In the genomic region with DNA sequence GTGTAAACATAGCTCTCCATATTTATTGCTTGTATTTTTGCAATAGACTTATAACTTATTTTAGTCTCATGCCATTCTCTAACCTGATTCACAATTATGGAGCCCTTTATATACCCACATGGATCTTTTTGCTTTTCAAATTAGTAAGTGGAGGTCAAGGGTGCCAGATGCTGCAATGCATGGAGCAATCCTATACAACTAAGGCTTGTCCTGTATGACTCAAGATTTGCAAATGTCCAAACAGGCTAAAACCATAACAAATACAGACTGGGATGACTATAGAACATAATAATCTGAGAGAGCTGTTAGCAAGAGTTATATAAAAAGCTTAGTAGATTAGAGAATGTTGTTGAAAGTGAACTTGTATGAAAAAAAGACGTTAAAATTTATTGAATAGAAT, we compare ENCODE assay signal across 28 cellular contexts.
DNase-seq lines count a peak whose midpoint lies in the region; TF ChIP-seq lines count a peak whose summit lies in the region.
"Had no signal": no experiment of that assay in that cellular context is flagged by ENCODE, and none has a peak within 500 bp of the region (broad histone marks: within the 10 kb centered on the region; RNA-seq: fewer than 3 reads in every experiment).

No MANE protein-coding gene starts in this region.

- H3K36me3 ChIP-seq in fibroblast of lung (ENCODE audit: control insufficient read depth, insufficient read depth, low read length): no peaks in the 10 kb centered on the region
- H3K36me3 ChIP-seq in smooth muscle cell (ENCODE audit: low read depth): no peaks in the 10 kb centered on the region
- no peaks in the 10 kb centered on the region for H3K36me3 ChIP-seq in sigmoid colon
- H3K36me3 ChIP-seq: BE2C, gastrocnemius medialis, neutrophil, spleen, tibial nerve had no signal

- H3K9me3 Mint-ChIP-seq in HFFc6: peaks cover 4% of the 10 kb centered on the region; the same call in 1 of the 2 replicates
- H3K9me3 Mint-ChIP-seq: brain; dendritic cell treated with granulocyte-macrophage colony-stimulating factor and Interleukin-4, amounts not matched to agents 40 ng/mL and 50 ng/mL, for 4 days; WTC11 had no signal

- intact Hi-C loops in sigmoid colon (cut with DNase I): no loop called here

- no peaks in the 10 kb centered on the region for H3K9me3 ChIP-seq in fibroblast of lung (ENCODE audit: control insufficient read depth, insufficient read depth, low read depth, low read length)
- no peaks in the 10 kb centered on the region for H3K9me3 ChIP-seq in smooth muscle cell (replicated peaks; ENCODE audit: low read depth)
- H3K9me3 ChIP-seq in sigmoid colon: no peaks in the 10 kb centered on the region
- H3K9me3 ChIP-seq: BE2C, gastrocnemius medialis, neutrophil, spleen, tibial nerve had no signal

- DNase-seq in HFFc6 (peak; percentile 58), amniotic epithelial cell (ENCODE audit: low read depth) (peak; percentile 86), fibroblast of lung (ENCODE audit: low read depth in 2 of 2) (peak; percentile 85 to 93), smooth muscle cell (lab: John Stamatoyannopoulos, UW; ENCODE audit: unreplicated experiment) (no peak), NCI-H510A (lab: John Stamatoyannopoulos, UW) (no peak), sigmoid colon (no peak), GM10266 (ENCODE audit: extremely low spot score) (no peak)
- DNase-seq: activated CD4-positive, alpha-beta T cell treated with anti-CD3 and anti-CD28 coated beads, Interleukin-2, amount 50 U/mL, for 4 hours; activated CD8-positive, alpha-beta memory T cell treated with anti-CD3 and anti-CD28 coated beads, Interleukin-2, amount 50 U/mL, for 48 hours; activated naive CD8-positive, alpha-beta T cell treated with anti-CD3 and anti-CD28 coated beads for 36 hours; BE2C; COR-L47; gastrocnemius medialis; H7; NCI-H1694 treated with DMSO at 0.1 percent for 48 hours; NCI-H748 treated with DMSO at 0.1 percent for 48 hours; spleen; stimulated activated CD4-positive, alpha-beta T cell treated with anti-CD3 and anti-CD28 coated beads, Interleukin-4, amount 100 ng/mL, for 24 hours; stimulated activated naive CD8-positive, alpha-beta T cell treated with anti-CD3 and anti-CD28 coated beads, Interleukin-15, Interleukin-2, amounts not matched to agents 100 U/mL and 50 U/mL, for 24 hours; T1000 had no signal

- H3K4me3 Mint-ChIP-seq in HFFc6: no peak overlapping the region
- H3K4me3 Mint-ChIP-seq: activated naive CD8-positive, alpha-beta T cell treated with anti-CD3 and anti-CD28 coated beads for 36 hours; brain; dendritic cell treated with granulocyte-macrophage colony-stimulating factor and Interleukin-4, amounts not matched to agents 40 ng/mL and 50 ng/mL, for 4 days; WTC11 had no signal

- 44% methylated on average over 1 of the region's 1 CpG for WGBS in smooth muscle cell (ENCODE audit: low lambda C conversion rate)
- WGBS in sigmoid colon, 2 donors: 73 to 83% methylated on average over 1 of the region's 1 CpG

- H3K79me2 ChIP-seq in fibroblast of lung (ENCODE audit: control insufficient read depth, insufficient read depth, low read length) (no peaks in the 10 kb centered on the region), smooth muscle cell (ENCODE audit: low read depth) (no peaks in the 10 kb centered on the region)

- H3K27me3 Mint-ChIP-seq in HFFc6 (ENCODE audit: insufficient read depth): no peaks in the 10 kb centered on the region
- H3K27me3 Mint-ChIP-seq: activated naive CD8-positive, alpha-beta T cell treated with anti-CD3 and anti-CD28 coated beads for 36 hours; dendritic cell treated with granulocyte-macrophage colony-stimulating factor and Interleukin-4, amounts not matched to agents 40 ng/mL and 50 ng/mL, for 4 days had no signal

- H2AFZ ChIP-seq in fibroblast of lung (ENCODE audit: low read length): no peak overlapping the region
- H2AFZ ChIP-seq in smooth muscle cell (ENCODE audit: low read depth): no peak overlapping the region

- peaks cover 35% of the 10 kb centered on the region for H3K4me1 Mint-ChIP-seq in HFFc6 (ENCODE audit: low read depth)
- H3K4me1 Mint-ChIP-seq: activated naive CD8-positive, alpha-beta T cell treated with anti-CD3 and anti-CD28 coated beads for 36 hours; brain had no signal

- H4K20me1 ChIP-seq in fibroblast of lung (ENCODE audit: control insufficient read depth, extremely low read depth, insufficient read depth, low read length): no peaks in the 10 kb centered on the region
- no peaks in the 10 kb centered on the region for H4K20me1 ChIP-seq in smooth muscle cell (ENCODE audit: low read depth)

- H3K9ac ChIP-seq in fibroblast of lung (ENCODE audit: insufficient read depth, low read length) (no peak overlapping the region), smooth muscle cell (ENCODE audit: low read depth) (no peak overlapping the region)
- H3K9ac ChIP-seq: KMS-11 had no signal

- H3K36me3 Mint-ChIP-seq in HFFc6 (ENCODE audit: low read depth): no peaks in the 10 kb centered on the region
- H3K36me3 Mint-ChIP-seq: activated naive CD8-positive, alpha-beta T cell treated with anti-CD3 and anti-CD28 coated beads for 36 hours; brain; WTC11 had no signal

- no peaks in the 10 kb centered on the region for H3F3A ChIP-seq in smooth muscle cell (ENCODE audit: low read depth)

- peak overlapping the region; percentile 6; the same call in 1 of the 2 replicates for H3K27ac Mint-ChIP-seq in HFFc6
- H3K27ac Mint-ChIP-seq: activated naive CD8-positive, alpha-beta T cell treated with anti-CD3 and anti-CD28 coated beads for 36 hours; activated T-helper 2 cell treated with anti-CD3 and anti-CD28 coated beads, Interferon-gamma antibody, Interleukin-2, Interleukin-4, amounts not matched to agents 10 μg/mL and 5 μg/mL and 100 μg/mL, durations not matched to agents 14 hours and 24 hours and 36 hours; brain; dendritic cell treated with granulocyte-macrophage colony-stimulating factor and Interleukin-4, amounts not matched to agents 40 ng/mL and 50 ng/mL, for 4 days; WTC11 had no signal

- H3K27ac ChIP-seq in fibroblast of lung (ENCODE audit: insufficient read depth, low read length) (no peak overlapping the region), smooth muscle cell (ENCODE audit: low read depth) (peak overlapping the region; percentile 24), sigmoid colon (no peak overlapping the region)
- H3K27ac ChIP-seq: gastrocnemius medialis, KMS-11, neutrophil, spleen, tibial nerve had no signal

- H3K4me3 ChIP-seq in fibroblast of lung (replicated peaks in 1 of 4; ENCODE audit: control extremely low read depth in 1 of 4, insufficient read depth in 1 of 4, low read depth in 3 of 4, low read length in 4 of 4) (no peak overlapping the region), smooth muscle cell (no peak overlapping the region), sigmoid colon (no peak overlapping the region)
- H3K4me3 ChIP-seq: gastrocnemius medialis, lung, spleen, tibial nerve had no signal

- TF ChIP-seq CTCF in HFFc6 (IDR thresholded peaks at IDR 0.05): no peak
- TF ChIP-seq CTCF in fibroblast of lung (conservative IDR thresholded peaks at IDR 0.05 in 1 of 2, IDR thresholded peaks at IDR 0.05 in 1 of 2; ENCODE audit: low read depth in 1 of 2, low read length in 2 of 2): no peak
- TF ChIP-seq CTCF in smooth muscle cell (IDR thresholded peaks at IDR 0.05; ENCODE audit: borderline replicate concordance, insufficient read depth, poor library complexity, severe bottlenecking): no peak
- TF ChIP-seq CTCF in sigmoid colon (IDR thresholded peaks at IDR 0.05): no peak
- TF ChIP-seq CTCF in GM10266 (IDR thresholded peaks at IDR 0.05; ENCODE audit: control insufficient read depth, insufficient read depth, low read depth, missing control alignments): no peak

- H3K27me3 ChIP-seq in fibroblast of lung (ENCODE audit: control insufficient read depth, insufficient read depth, low read length): no peaks in the 10 kb centered on the region
- no peaks in the 10 kb centered on the region for H3K27me3 ChIP-seq in smooth muscle cell (ENCODE audit: low read depth)
- no peaks in the 10 kb centered on the region for H3K27me3 ChIP-seq in sigmoid colon
- H3K27me3 ChIP-seq: BE2C, gastrocnemius medialis, neutrophil, spleen, tibial nerve had no signal

- TF ChIP-seq EP300 in sigmoid colon (IDR thresholded peaks at IDR 0.05): no peak

- TF ChIP-seq POLR2A in sigmoid colon (IDR thresholded peaks at IDR 0.05): no peak

- H3K4me1 ChIP-seq in fibroblast of lung (ENCODE audit: control insufficient read depth, extremely low read depth, insufficient read depth, low read length) (no peaks in the 10 kb centered on the region), smooth muscle cell (ENCODE audit: low read depth) (peaks cover 3% of the 10 kb centered on the region), sigmoid colon (no peaks in the 10 kb centered on the region)
- H3K4me1 ChIP-seq: BE2C, gastrocnemius medialis, spleen, tibial nerve had no signal

- H3K4me2 ChIP-seq in fibroblast of lung (ENCODE audit: extremely low read depth, insufficient read depth, low read length) (no peak overlapping the region), smooth muscle cell (peak overlapping the region; percentile 35)
- H3K4me2 ChIP-seq: KMS-11 had no signal

Comparison
In these comparisons a context has a peak if more than half of its experiments do, and no peak if none do; other contexts are left out.
1. DNase-seq: peak in HFFc6 (single experiment), amniotic epithelial cell (single experiment) and fibroblast of lung (2 of 2); none in smooth muscle cell (single experiment), NCI-H510A (single experiment), sigmoid colon (single experiment) and GM10266 (single experiment).